9 cellular contexts compared by ENCODE assay signal in genomic region chr19:7888145-7888825, GRCh38. TPM values are rescaled to one million over a fixed set of nuclear protein-coding genes. Genes with fewer than 3 reads are reported as not detected.
A peak's percentile ranks its signal among the peaks of the same experiment; 100 is the strongest.
DNase-seq lines count a peak whose midpoint lies in the region; ATAC-seq and TF ChIP-seq lines count a peak whose summit lies in the region.
"Had no signal": no experiment of that assay in that cellular context is flagged by ENCODE, and none has a peak within 500 bp of the region (broad histone marks: within the 10 kb centered on the region; RNA-seq: fewer than 3 reads in every experiment).

LRRC8E (plus strand) TSS chr19:7888510; CDS start chr19:7895604, 7,094 bp downstream.

- ATAC-seq in body of pancreas (peak; percentile 98), HG02623 (IDR thresholded peaks at IDR 0.05; ENCODE audit: unreplicated experiment) (no peak)

- WGBS in body of pancreas, 2 donors: 3 to 63% methylated on average over 4 to 43 of the region's 53 CpGs

- BruUV-seq in Calu3 (replicated peaks; lab: Mats Ljungman, UMichigan): no TSS peak

- CTCF ChIA-PET in Calu3 (lab: Charles Lee): interaction anchor here (0.7 to 1.0 kb wide), 2 partner anchors 12 to 32 kb away, joined by 3 to 6 read pairs; partner anchors contain the start of gene SNAPC2

- no peaks in the 10 kb centered on the region for H3K9me3 ChIP-seq in body of pancreas

- no peaks in the 10 kb centered on the region for H3K9me3 Mint-ChIP-seq in Calu3 (ENCODE audit: low read depth, unreplicated experiment)

- peak within 1 kb of the TSS; percentile 66 to 81 (median 74) for H3K27ac ChIP-seq in body of pancreas
- H3K27ac ChIP-seq: HL-60 had no signal

- H3K27me3 ChIP-seq in body of pancreas: no peaks in the 10 kb centered on the region

- no peaks in the 10 kb centered on the region for H3K27me3 Mint-ChIP-seq in Calu3 (ENCODE audit: unreplicated experiment)

- TF ChIP-seq CTCF in Calu3 (IDR thresholded peaks at IDR 0.05; ENCODE audit: unreplicated experiment): no peak
- peak in 3 of 7 experiments; percentile 1 to 11 (median 11) for TF ChIP-seq CTCF in body of pancreas (IDR thresholded peaks at IDR 0.05)

- H3K36me3 Mint-ChIP-seq in Calu3 (ENCODE audit: insufficient read depth, unreplicated experiment): no peaks in the 10 kb centered on the region

- peak; percentile 80 to 91 (median 84) for TF ChIP-seq POLR2A in body of pancreas (IDR thresholded peaks at IDR 0.05)

- peak within 1 kb of the TSS; percentile 58 for H3K4me3 Mint-ChIP-seq in Calu3 (ENCODE audit: low read depth, unreplicated experiment)

- H3K36me3 ChIP-seq in body of pancreas (replicated peaks in 1 of 2; ENCODE audit: insufficient read depth in 1 of 2, low read depth in 2 of 2): no peaks in the 10 kb centered on the region

- peak; percentile 87 for DNase-seq in Calu3
- peak; percentile 51 for DNase-seq in NCI-H460 (ENCODE audit: extremely low read depth, low read depth)
- DNase-seq in body of pancreas: peak; percentile 78 to 88 (median 82)
- peak; percentile 31 for DNase-seq in kidney glomerular epithelial cell (lab: John Stamatoyannopoulos, UW)
- DNase-seq in stimulated activated naive CD4-positive, alpha-beta T cell treated with Interleukin-2 at 50 U/mL for 16 hours (lab: John Stamatoyannopoulos, UW): peak; percentile 18
- DNase-seq in GM19240 (ENCODE audit: insufficient read length, low spot score): no peak
- DNase-seq in cerebellar cortex (ENCODE audit: low spot score): no peak

- intact Hi-C loops in Calu3 (cut with micrococcal nuclease; ENCODE audit: unreplicated experiment): no loop called here
- intact Hi-C loops in body of pancreas (cut with DNase I): no loop called here

- no peak within 1 kb of the TSS for H3K27ac Mint-ChIP-seq in Calu3 (ENCODE audit: unreplicated experiment)

- H3K4me1 ChIP-seq in body of pancreas: peaks cover 19% of the 10 kb centered on the region

- peak within 1 kb of the TSS; percentile 43 to 57 for H3K4me3 ChIP-seq in body of pancreas

- H3K4me1 Mint-ChIP-seq in Calu3 (ENCODE audit: low read depth, unreplicated experiment): no peaks in the 10 kb centered on the region

RNA-seq across cellular contexts. Expression of gene LRRC8E, which starts in this region (rescaled TPM):
- total RNA-seq in Calu3 (2022) (8.0 and 9.1 TPM in 2 replicates), body of pancreas (1 to 10 TPM; 2.6 to 3.4 TPM)
- 4.6 and 5.2 TPM in 2 replicates for total RNA-seq in NCI-H460 (2014; rRNA removed; shearing (Covaris generic))
- 5.9 and 14.3 TPM in 2 replicates for polyA plus RNA-seq in NCI-H460 (2014; cell fraction: nucleus; rRNA removed)

Comparison
In these comparisons a context has a peak if more than half of its experiments do, and no peak if none do; other contexts are left out.
1. DNase-seq: peak in Calu3 (single experiment), NCI-H460 (single experiment), body of pancreas (4 of 4), kidney glomerular epithelial cell (single experiment) and stimulated activated naive CD4-positive, alpha-beta T cell treated with Interleukin-2 at 50 U/mL for 16 hours (single experiment); none in GM19240 (single experiment) and cerebellar cortex (single experiment).